8 cellular contexts compared by ENCODE assay signal in genomic region chr22:23219787-23220484, GRCh38. TPM values are rescaled to one million over a fixed set of nuclear protein-coding genes. Genes with fewer than 3 reads are reported as not detected.
DNase-seq lines count a peak whose midpoint lies in the region; ATAC-seq and TF ChIP-seq lines count a peak whose summit lies in the region.

No MANE protein-coding gene starts in this region.

- peaks cover 79% of the 10 kb centered on the region for H3K4me1 Mint-ChIP-seq in T-helper 17 cell
- peaks cover 86% of the 10 kb centered on the region for H3K4me1 Mint-ChIP-seq in nephron progenitor cell

- peak overlapping the region; percentile 96 for H3K4me3 Mint-ChIP-seq in T-helper 17 cell
- H3K4me3 Mint-ChIP-seq in nephron progenitor cell: peak overlapping the region; percentile 69

- DNase-seq in SIG-M5 treated with dmso at 0.1 percent for 504 hours (lab: John Stamatoyannopoulos, UW; ENCODE audit: unreplicated experiment): peak; percentile 58
- no peak for DNase-seq in SIG-M5 (lab: John Stamatoyannopoulos, UW)
- DNase-seq in T-helper 17 cell: no peak
- DNase-seq in mammary epithelial cell: peak; percentile 52
- DNase-seq in nephron progenitor cell: no peak
- no peak for DNase-seq in NCI-H2029 treated with DMSO at 0.1 percent for 48 hours (lab: John Stamatoyannopoulos, UW)
- no peak for DNase-seq in SW 1271 (lab: John Stamatoyannopoulos, UW)

- H3K9ac ChIP-seq in mammary epithelial cell (ENCODE audit: insufficient read depth, low read length): no peak overlapping the region

- H3K9me3 Mint-ChIP-seq in nephron progenitor cell: no peaks in the 10 kb centered on the region

- no peaks in the 10 kb centered on the region for H3K9me3 ChIP-seq in T-helper 17 cell (ENCODE audit: control insufficient read depth, low read length, poor library complexity, severe bottlenecking)
- H3K9me3 ChIP-seq in mammary epithelial cell (replicated peaks; ENCODE audit: insufficient read depth, low read length): no peaks in the 10 kb centered on the region

- H3K79me2 ChIP-seq in mammary epithelial cell (ENCODE audit: insufficient read depth, low read length): peaks cover 100% of the 10 kb centered on the region

- H3K36me3 Mint-ChIP-seq in T-helper 17 cell (ENCODE audit: low read depth): no peaks in the 10 kb centered on the region
- H3K36me3 Mint-ChIP-seq in nephron progenitor cell (ENCODE audit: low read depth): no peaks in the 10 kb centered on the region

- H3K27me3 Mint-ChIP-seq in T-helper 17 cell: no peaks in the 10 kb centered on the region
- peaks cover 10% of the 10 kb centered on the region for H3K27me3 Mint-ChIP-seq in nephron progenitor cell (ENCODE audit: low read depth, poor library complexity)

- TF ChIP-seq CTCF in mammary epithelial cell (conservative IDR thresholded peaks at IDR 0.05 in 1 of 2, IDR thresholded peaks at IDR 0.05 in 1 of 2; ENCODE audit: extremely low read depth in 1 of 2, insufficient read depth in 1 of 2, low read depth in 1 of 2, low read length in 2 of 2) (no peak), nephron progenitor cell (IDR thresholded peaks at IDR 0.05) (no peak)

- H3K27ac Mint-ChIP-seq in T-helper 17 cell: peak overlapping the region; percentile 93
- no peak overlapping the region for H3K27ac Mint-ChIP-seq in nephron progenitor cell

- peak; percentile 62 for ATAC-seq in HG03354 (IDR thresholded peaks at IDR 0.05; ENCODE audit: poor library complexity, severe bottlenecking, unreplicated experiment)
- ATAC-seq in T-helper 17 cell: peak; percentile 70

- no peaks in the 10 kb centered on the region for H3K27me3 ChIP-seq in mammary epithelial cell (ENCODE audit: insufficient read depth, low read length)

- no peak overlapping the region for H3K27ac ChIP-seq in mammary epithelial cell (ENCODE audit: insufficient read depth, low read depth, low read length)

- H4K20me1 ChIP-seq in mammary epithelial cell (ENCODE audit: insufficient read depth, low read length): no peaks in the 10 kb centered on the region

- intact Hi-C loops in mammary epithelial cell (cut with micrococcal nuclease): no loop called here

- dilution Hi-C loops in mammary epithelial cell (cut with HindIII; ENCODE audit: low sequenced_read_pairs): no loop called here

- CTCF ChIA-PET in mammary epithelial cell (lab: Charles Lee; ENCODE audit: low non-redundant PET): no interaction called here

- in situ Hi-C loops in mammary epithelial cell (cut with MboI; ENCODE audit: low sequenced_read_pairs in 2 of 2): no loop called here

- H3K4me3 ChIP-seq in mammary epithelial cell (replicated peaks in 1 of 3; ENCODE audit: insufficient read depth in 1 of 3, low read depth in 2 of 3, low read length in 3 of 3): no peak overlapping the region

- peak overlapping the region; percentile 46 for H3K4me2 ChIP-seq in mammary epithelial cell (ENCODE audit: insufficient read depth, low read depth, low read length)

- H3K4me1 ChIP-seq in mammary epithelial cell (ENCODE audit: insufficient read depth, low read length): peaks cover 54% of the 10 kb centered on the region

- WGBS in mammary epithelial cell (ENCODE audit: low coverage, missing lambda C conversion rate): 67% methylated on average over 10 of the region's 12 CpGs

- no TSS peak for BruUV-seq in mammary epithelial cell (replicated peaks; lab: Mats Ljungman, UMichigan)

- H3K36me3 ChIP-seq in mammary epithelial cell (ENCODE audit: insufficient read depth, low read length): no peaks in the 10 kb centered on the region

- no peak overlapping the region for H2AFZ ChIP-seq in mammary epithelial cell (ENCODE audit: low read depth, low read length)

RNA-seq across cellular contexts. Expression of gene BCR, which starts 39.6 kb away (rescaled TPM):
- total RNA-seq in T-helper 17 cell: 10 to 100 TPM; 91.8 to 93.2 TPM
- 10 to 100 TPM; 67.7 to 69.7 TPM for total RNA-seq in mammary epithelial cell
- 59.1 TPM for polyA plus RNA-seq in mammary epithelial cell
- polyA minus RNA-seq in mammary epithelial cell: 235 TPM

Comparison
In these comparisons a context has a peak if more than half of its experiments do, and no peak if none do; other contexts are left out.
1. DNase-seq: peak in SIG-M5 treated with dmso at 0.1 percent for 504 hours (single experiment) and mammary epithelial cell (single experiment); none in SIG-M5 (single experiment), T-helper 17 cell (0 of 3), nephron progenitor cell (single experiment), NCI-H2029 treated with DMSO at 0.1 percent for 48 hours (single experiment) and SW 1271 (0 of 2).